9 cellular contexts compared by ENCODE assay signal in the genomic region with DNA sequence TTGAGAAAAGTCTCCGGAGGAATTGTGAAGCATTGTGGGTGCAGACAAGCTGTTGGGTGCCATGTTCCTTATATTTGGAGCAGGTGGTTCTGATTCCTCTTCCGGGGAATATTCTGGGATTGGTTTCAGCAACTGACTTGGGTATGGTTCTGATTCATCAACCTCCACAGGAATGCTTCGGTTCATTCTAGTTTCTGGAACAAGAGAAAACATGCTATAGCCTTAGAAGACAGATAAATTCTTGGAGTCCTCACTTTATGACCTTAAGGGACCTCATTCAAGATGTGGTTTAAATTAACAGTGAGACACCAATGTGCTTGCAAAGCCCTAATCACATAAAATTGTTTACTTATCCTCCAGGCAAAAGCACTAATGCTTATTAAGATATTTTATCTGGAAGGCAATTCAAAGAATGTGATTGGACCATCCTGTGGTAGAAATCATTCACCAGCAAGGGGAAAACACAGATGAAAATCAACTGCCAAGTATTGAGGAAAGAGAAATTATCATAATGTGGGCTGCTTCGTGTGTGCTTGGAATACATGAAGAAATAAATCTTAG. TPM values are rescaled to one million over a fixed set of nuclear protein-coding genes. Genes with fewer than 3 reads are reported as not detected.
DNase-seq lines count a peak whose midpoint lies in the region; TF ChIP-seq lines count a peak whose summit lies in the region.
"Had no signal": no experiment of that assay in that cellular context is flagged by ENCODE, and none has a peak within 500 bp of the region (broad histone marks: within the 10 kb centered on the region; RNA-seq: fewer than 3 reads in every experiment).

No MANE protein-coding gene starts in this region.

- H3K9me3 Mint-ChIP-seq in activated T-helper 2 cell treated with anti-CD3 and anti-CD28 coated beads, Interferon-gamma antibody, Interleukin-2, Interleukin-4, amounts not matched to agents 10 μg/mL and 5 μg/mL and 100 μg/mL, durations not matched to agents 14 hours and 24 hours and 36 hours, result no peaks in the 10 kb centered on the region

- TF ChIP-seq CTCF in 22Rv1 (IDR thresholded peaks at IDR 0.05) (no peak), coronary artery (IDR thresholded peaks at IDR 0.05) (no peak)

- peak; percentile 76 for DNase-seq in M059J (ENCODE audit: low read depth)
- no peak for DNase-seq in coronary artery (ENCODE audit: low spot score)
- DNase-seq in myocyte (ENCODE audit: low read depth), result peak; percentile 72
- DNase-seq in Ammon's horn (ENCODE audit: low spot score), result no peak
- DNase-seq in COR-L47 (lab: John Stamatoyannopoulos, UW), result no peak
- no peak for DNase-seq in HuH-7.5 (ENCODE audit: low spot score)
- no peak for DNase-seq in activated T-helper 2 cell treated with anti-CD3 and anti-CD28 coated beads, Interferon-gamma antibody, Interleukin-2, Interleukin-4, amounts not matched to agents 10 μg/mL and 5 μg/mL and 100 μg/mL, durations not matched to agents 14 hours and 24 hours and 36 hours (ENCODE audit: low spot score)
- DNase-seq: NCI-H1436 treated with DMSO at 0.1 percent for 48 hours had no signal

- peaks cover 37% of the 10 kb centered on the region for H3K36me3 Mint-ChIP-seq in activated T-helper 2 cell treated with anti-CD3 and anti-CD28 coated beads, Interferon-gamma antibody, Interleukin-2, Interleukin-4, amounts not matched to agents 10 μg/mL and 5 μg/mL and 100 μg/mL, durations not matched to agents 14 hours and 24 hours and 36 hours (ENCODE audit: low read depth)

- no peak overlapping the region for H3K27ac Mint-ChIP-seq in activated T-helper 2 cell treated with anti-CD3 and anti-CD28 coated beads, Interferon-gamma antibody, Interleukin-2, Interleukin-4, amounts not matched to agents 10 μg/mL and 5 μg/mL and 100 μg/mL, durations not matched to agents 14 hours and 24 hours and 36 hours

- no peaks in the 10 kb centered on the region for H3K27me3 Mint-ChIP-seq in activated T-helper 2 cell treated with anti-CD3 and anti-CD28 coated beads, Interferon-gamma antibody, Interleukin-2, Interleukin-4, amounts not matched to agents 10 μg/mL and 5 μg/mL and 100 μg/mL, durations not matched to agents 14 hours and 24 hours and 36 hours (ENCODE audit: low read depth)

- H3K4me3 Mint-ChIP-seq in activated T-helper 2 cell treated with anti-CD3 and anti-CD28 coated beads, Interferon-gamma antibody, Interleukin-2, Interleukin-4, amounts not matched to agents 10 μg/mL and 5 μg/mL and 100 μg/mL, durations not matched to agents 14 hours and 24 hours and 36 hours (ENCODE audit: low read depth), result no peak overlapping the region

- peaks cover 18% of the 10 kb centered on the region for H3K4me1 Mint-ChIP-seq in activated T-helper 2 cell treated with anti-CD3 and anti-CD28 coated beads, Interferon-gamma antibody, Interleukin-2, Interleukin-4, amounts not matched to agents 10 μg/mL and 5 μg/mL and 100 μg/mL, durations not matched to agents 14 hours and 24 hours and 36 hours (ENCODE audit: low read depth)

- intact Hi-C loops in activated T-helper 2 cell treated with anti-CD3 and anti-CD28 coated beads, Interferon-gamma antibody, Interleukin-2, Interleukin-4, amounts not matched to agents 10 μg/mL and 5 μg/mL and 100 μg/mL, durations not matched to agents 14 hours and 24 hours and 36 hours (cut with micrococcal nuclease), result no loop called here

- no peak overlapping the region for H3K4me3 ChIP-seq in coronary artery

- H3K27ac ChIP-seq in 22Rv1, result peak overlapping the region; percentile 75
- H3K27ac ChIP-seq in coronary artery, result peak overlapping the region; percentile 84 to 93

RNA-seq across cellular contexts. Expression of a gene that starts 13.7 kb away (rescaled TPM):
- total RNA-seq in M059J (2014; rRNA removed; shearing (Covaris generic)), result 46.8 and 51.1 TPM in 2 replicates
- 14.6 and 19.7 TPM in 2 replicates for total RNA-seq in myocyte
- 21.3 TPM for polyA plus RNA-seq in myocyte (2012)
- total RNA-seq in activated T-helper 2 cell treated with anti-CD3 and anti-CD28 coated beads, Interferon-gamma antibody, Interleukin-2, Interleukin-4, amounts not matched to agents 10 μg/mL and 5 μg/mL and 100 μg/mL, durations not matched to agents 14 hours and 24 hours and 36 hours, result 20.9 and 22.5 TPM in 2 replicates

Comparison
In these comparisons a context has a peak if more than half of its experiments do, and no peak if none do; other contexts are left out.
1. DNase-seq: peak in M059J (single experiment) and myocyte (single experiment); none in coronary artery (single experiment), Ammon's horn (single experiment), COR-L47 (single experiment), HuH-7.5 (single experiment) and activated T-helper 2 cell treated with anti-CD3 and anti-CD28 coated beads, Interferon-gamma antibody, Interleukin-2, Interleukin-4, amounts not matched to agents 10 μg/mL and 5 μg/mL and 100 μg/mL, durations not matched to agents 14 hours and 24 hours and 36 hours (single experiment).